ENCODE assay signal across 26 cellular contexts in the genomic region with DNA sequence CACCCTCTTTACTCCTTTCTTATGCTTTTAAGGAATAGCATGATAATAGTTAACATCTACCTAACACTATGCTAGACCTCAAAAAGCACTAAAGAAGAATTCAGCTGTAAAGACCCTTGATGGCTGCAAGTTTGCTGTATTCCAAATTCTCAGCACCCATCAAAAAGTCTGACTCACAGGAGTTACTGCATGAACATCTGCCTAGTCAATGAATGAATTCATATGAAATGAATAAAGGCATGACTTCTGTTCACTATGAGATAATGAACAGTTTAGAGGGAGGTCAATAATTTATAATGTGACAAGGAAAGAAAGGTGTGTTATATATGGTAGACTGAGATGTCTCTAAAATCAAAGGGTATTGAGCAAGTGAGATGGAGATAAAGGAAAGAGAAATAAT.
DNase-seq lines count a peak whose midpoint lies in the region; TF ChIP-seq lines count a peak whose summit lies in the region.
"Had no signal": no experiment of that assay in that cellular context is flagged by ENCODE, and none has a peak within 500 bp of the region (broad histone marks: within the 10 kb centered on the region; RNA-seq: fewer than 3 reads in every experiment).

No MANE protein-coding gene starts in this region.

- peak overlapping the region; percentile 50 for H3K27ac Mint-ChIP-seq in type B pancreatic cell
- H3K27ac Mint-ChIP-seq: CD4-positive, alpha-beta memory T cell; immature natural killer cell; T-helper 1 cell treated with Interleukin-12 subunit alpha and Interleukin-12 subunit beta and Interleukin-4 antibody, amounts not matched to agents 30 μg/mL and 1 μg/mL, for 36 hours had no signal

- peaks cover 4% of the 10 kb centered on the region for H3K9me3 Mint-ChIP-seq in type B pancreatic cell

- H3K9me3 ChIP-seq in hepatocyte (ENCODE audit: low read depth) = peaks cover 3% of the 10 kb centered on the region

- peak overlapping the region; percentile 62 for H3K27ac ChIP-seq in hepatocyte
- H3K27ac ChIP-seq: HL-60 had no signal

- no peaks in the 10 kb centered on the region for H3K36me3 ChIP-seq in hepatocyte (replicated peaks; ENCODE audit: insufficient read depth, low read depth)

- H3K4me1 Mint-ChIP-seq in type B pancreatic cell (ENCODE audit: unreplicated experiment) = peaks cover 9% of the 10 kb centered on the region
- H3K4me1 Mint-ChIP-seq: immature natural killer cell had no signal

- H4K20me1 ChIP-seq in hepatocyte (ENCODE audit: insufficient read depth, poor library complexity, severe bottlenecking) = no peaks in the 10 kb centered on the region

- H3K4me3 Mint-ChIP-seq in type B pancreatic cell = peak overlapping the region; percentile 5
- H3K4me3 Mint-ChIP-seq: activated T-cell treated with anti-CD3 and anti-CD28 coated beads, Interleukin-2, amount 50 U/mL, for 4 hours; CD4-positive, alpha-beta memory T cell; immature natural killer cell; nephron progenitor cell; T-helper 1 cell treated with Interleukin-12 subunit alpha and Interleukin-12 subunit beta and Interleukin-4 antibody, amounts not matched to agents 30 μg/mL and 1 μg/mL, for 36 hours had no signal

- peaks cover 3% of the 10 kb centered on the region for H3K4me1 ChIP-seq in hepatocyte (ENCODE audit: insufficient read depth)

- no peaks in the 10 kb centered on the region for H3K27me3 ChIP-seq in hepatocyte

- no peak for TF ChIP-seq CTCF in hepatocyte (IDR thresholded peaks at IDR 0.05; ENCODE audit: poor library complexity)
- no peak for TF ChIP-seq CTCF in type B pancreatic cell (conservative IDR thresholded peaks at IDR 0.05)

- no peaks in the 10 kb centered on the region for H3K36me3 Mint-ChIP-seq in type B pancreatic cell
- H3K36me3 Mint-ChIP-seq: CD4-positive, alpha-beta memory T cell; immature natural killer cell had no signal

- H3K4me3 ChIP-seq in hepatocyte = no peak overlapping the region

- DNase-seq in GM03348 (ENCODE audit: low spot score) = peak; percentile 24
- DNase-seq in amniotic epithelial cell (ENCODE audit: low read depth) = peak; percentile 5
- DNase-seq in hepatocyte (ENCODE audit: low spot score) = no peak
- DNase-seq in type B pancreatic cell (ENCODE audit: extremely low spot score, unreplicated experiment) = no peak
- DNase-seq in NCI-H1436 treated with DMSO at 0.1 percent for 48 hours (lab: John Stamatoyannopoulos, UW) = no peak
- DNase-seq in SKM-1 (lab: John Stamatoyannopoulos, UW; ENCODE audit: unreplicated experiment) = no peak
- DNase-seq in iPS-NIHi7 (ENCODE audit: extremely low spot score) = no peak
- DNase-seq: activated CD4-positive, alpha-beta T cell treated with anti-CD3 and anti-CD28 coated beads for 48 hours; activated naive CD4-positive, alpha-beta T cell treated with Interleukin-2 at 50 U/mL for 16 hours; activated T-cell treated with anti-CD3 and anti-CD28 coated beads, Interleukin-2, amount 50 U/mL, for 4 hours; amygdala; CD4-positive, alpha-beta memory T cell; GOT3; immature natural killer cell; Kasumi-1; left ventricle myocardium superior; NCI-H1092; NCI-H2029; NCI-H345; NCI-H774; nephron progenitor cell; RPMI8226; stimulated activated CD4-positive, alpha-beta T cell treated with anti-CD3 and anti-CD28 coated beads, Interleukin-15, amount 100 ng/mL, for 24 hours; stimulated activated naive CD8-positive, alpha-beta T cell treated with anti-CD3 and anti-CD28 coated beads, Interleukin-15, Interleukin-2, amounts not matched to agents 100 U/mL and 50 U/mL, for 24 hours had no signal

- no peaks in the 10 kb centered on the region for H3K9me2 ChIP-seq in hepatocyte (replicated peaks; ENCODE audit: insufficient read depth)

- H2AFZ ChIP-seq in hepatocyte = no peak overlapping the region

- H3K79me2 ChIP-seq in hepatocyte = no peaks in the 10 kb centered on the region

- no peak overlapping the region for H3K4me2 ChIP-seq in hepatocyte

- H3K27me3 Mint-ChIP-seq in type B pancreatic cell = no peaks in the 10 kb centered on the region

Comparison
In these comparisons a context has a peak if more than half of its experiments do, and no peak if none do; other contexts are left out.
1. DNase-seq: peak in GM03348 (single experiment) and amniotic epithelial cell (single experiment); none in hepatocyte (single experiment), type B pancreatic cell (single experiment), NCI-H1436 treated with DMSO at 0.1 percent for 48 hours (single experiment), SKM-1 (single experiment) and iPS-NIHi7 (single experiment).